ENCODE assay signal across 27 cellular contexts in genomic region chr2:220068877-220069276, GRCh38.
"Had no signal": no experiment of that assay in that cellular context is flagged by ENCODE, and none has a peak within 500 bp of the region (broad histone marks: within the 10 kb centered on the region; RNA-seq: fewer than 3 reads in every experiment).

No MANE protein-coding gene starts in this region.

- H3K27ac ChIP-seq: body of pancreas, breast epithelium, Peyer's patch, SJSA1 had no signal

- H3K9ac ChIP-seq: SK-N-SH had no signal

- H3K27me3 ChIP-seq: body of pancreas, breast epithelium, Peyer's patch, SJSA1 had no signal

- H3K27ac Mint-ChIP-seq: activated CD4-positive, alpha-beta T cell treated with anti-CD3 and anti-CD28 coated beads for 36 hours; activated CD4-positive, alpha-beta T cell treated with anti-CD3 and anti-CD28 coated beads, Interleukin-2, amount 10 ng/mL, durations not matched to agents 7 days and 5 days; activated CD8-positive, alpha-beta T cell treated with anti-CD3 and anti-CD28 coated beads, Interleukin-2, amount 10 ng/mL, durations not matched to agents 7 days and 5 days; activated naive CD4-positive, alpha-beta T cell treated with anti-CD3 and anti-CD28 coated beads, Interleukin-2, amount 50 U/mL, for 24 hours; activated naive CD8-positive, alpha-beta T cell treated with anti-CD3 and anti-CD28 coated beads, Interleukin-2, amount 10 ng/mL, durations not matched to agents 7 days and 5 days; activated T-cell treated with anti-CD3 and anti-CD28 coated beads, Interleukin-2, amount 50 U/mL, for 24 hours; activated T-helper 2 cell treated with anti-CD3 and anti-CD28 coated beads, Interferon-gamma antibody, Interleukin-2, Interleukin-4, amounts not matched to agents 10 μg/mL and 5 μg/mL and 100 μg/mL, durations not matched to agents 14 hours and 24 hours and 36 hours; T-helper 1 cell treated with Interleukin-12 subunit alpha and Interleukin-12 subunit beta and Interleukin-4 antibody, amounts not matched to agents 30 μg/mL and 1 μg/mL, for 36 hours; T-helper 2 cell treated with Interferon-gamma antibody and Interleukin-4, amounts not matched to agents 5 μg/mL and 100 μg/mL, for 36 hours had no signal

- DNase-seq: activated CD4-positive, alpha-beta T cell treated with anti-CD3 and anti-CD28 coated beads for 36 hours; activated CD4-positive, alpha-beta T cell treated with anti-CD3 and anti-CD28 coated beads, Interleukin-2, amount 10 ng/mL, durations not matched to agents 7 days and 5 days; activated CD4-positive, alpha-beta T cell treated with anti-CD3 and anti-CD28 coated beads, Interleukin-2, amount 50 U/mL, for 48 hours; activated CD8-positive, alpha-beta T cell treated with anti-CD3 and anti-CD28 coated beads, Interleukin-2, amount 10 ng/mL, durations not matched to agents 7 days and 5 days; activated gamma-delta T cell; activated naive CD4-positive, alpha-beta T cell treated with Interleukin-2 at 50 U/mL for 16 hours; activated naive CD8-positive, alpha-beta T cell treated with anti-CD3 and anti-CD28 coated beads, Interleukin-2, amount 10 ng/mL, durations not matched to agents 7 days and 5 days; activated T-cell treated with anti-CD3 and anti-CD28 coated beads, Interleukin-2, amount 50 U/mL, for 24 hours; body of pancreas; NCI-H1092 treated with DMSO at 0.1 percent for 48 hours; NCI-H1417; NCI-H187 treated with DMSO at 0.1 percent for 48 hours; NCI-H345; NCI-H524 treated with DMSO at 0.1 percent for 48 hours; PC-3; Peyer's patch; RPMI8226; SHP77 treated with DMSO at 0.1 percent for 48 hours; SK-N-SH had no signal

- H3K4me3 Mint-ChIP-seq: activated CD4-positive, alpha-beta T cell treated with anti-CD3 and anti-CD28 coated beads for 36 hours; activated CD4-positive, alpha-beta T cell treated with anti-CD3 and anti-CD28 coated beads, Interleukin-2, amount 10 ng/mL, durations not matched to agents 7 days and 5 days; activated CD8-positive, alpha-beta T cell treated with anti-CD3 and anti-CD28 coated beads, Interleukin-2, amount 10 ng/mL, durations not matched to agents 7 days and 5 days; activated naive CD4-positive, alpha-beta T cell treated with anti-CD3 and anti-CD28 coated beads, Interleukin-2, amount 50 U/mL, for 24 hours; activated naive CD8-positive, alpha-beta T cell treated with anti-CD3 and anti-CD28 coated beads, Interleukin-2, amount 10 ng/mL, durations not matched to agents 7 days and 5 days; activated T-cell treated with anti-CD3 and anti-CD28 coated beads, Interleukin-2, amount 50 U/mL, for 24 hours; T-helper 1 cell treated with Interleukin-12 subunit alpha and Interleukin-12 subunit beta and Interleukin-4 antibody, amounts not matched to agents 30 μg/mL and 1 μg/mL, for 36 hours; T-helper 2 cell treated with Interferon-gamma antibody and Interleukin-4, amounts not matched to agents 5 μg/mL and 100 μg/mL, for 36 hours had no signal

- H3K4me1 ChIP-seq: breast epithelium, Peyer's patch, SJSA1 had no signal

- FAIRE-seq: astrocyte, TTC549 had no signal

- H3K9me3 ChIP-seq: body of pancreas, breast epithelium, Peyer's patch, SJSA1, SK-N-SH had no signal

- H3K27me3 Mint-ChIP-seq: activated CD4-positive, alpha-beta T cell treated with anti-CD3 and anti-CD28 coated beads for 36 hours; activated CD4-positive, alpha-beta T cell treated with anti-CD3 and anti-CD28 coated beads, Interleukin-2, amount 10 ng/mL, durations not matched to agents 7 days and 5 days; activated naive CD8-positive, alpha-beta T cell treated with anti-CD3 and anti-CD28 coated beads, Interleukin-2, amount 10 ng/mL, durations not matched to agents 7 days and 5 days; activated T-cell treated with anti-CD3 and anti-CD28 coated beads, Interleukin-2, amount 50 U/mL, for 24 hours had no signal

- H3K9me3 Mint-ChIP-seq: activated CD4-positive, alpha-beta T cell treated with anti-CD3 and anti-CD28 coated beads, Interleukin-2, amount 10 ng/mL, durations not matched to agents 7 days and 5 days; activated naive CD8-positive, alpha-beta T cell treated with anti-CD3 and anti-CD28 coated beads, Interleukin-2, amount 10 ng/mL, durations not matched to agents 7 days and 5 days; activated T-cell treated with anti-CD3 and anti-CD28 coated beads, Interleukin-2, amount 50 U/mL, for 24 hours; activated T-helper 2 cell treated with anti-CD3 and anti-CD28 coated beads, Interferon-gamma antibody, Interleukin-2, Interleukin-4, amounts not matched to agents 10 μg/mL and 5 μg/mL and 100 μg/mL, durations not matched to agents 14 hours and 24 hours and 36 hours; T-helper 1 cell treated with Interleukin-12 subunit alpha and Interleukin-12 subunit beta and Interleukin-4 antibody, amounts not matched to agents 30 μg/mL and 1 μg/mL, for 36 hours; T-helper 2 cell treated with Interferon-gamma antibody and Interleukin-4, amounts not matched to agents 5 μg/mL and 100 μg/mL, for 36 hours had no signal

- H3K36me3 Mint-ChIP-seq: activated naive CD4-positive, alpha-beta T cell treated with anti-CD3 and anti-CD28 coated beads, Interleukin-2, amount 50 U/mL, for 24 hours; activated naive CD8-positive, alpha-beta T cell treated with anti-CD3 and anti-CD28 coated beads, Interleukin-2, amount 10 ng/mL, durations not matched to agents 7 days and 5 days had no signal

- H3K4me3 ChIP-seq: body of pancreas, breast epithelium, Peyer's patch, SJSA1 had no signal

- H3K36me3 ChIP-seq: breast epithelium, Peyer's patch, SJSA1 had no signal

- ATAC-seq: activated CD4-positive, alpha-beta T cell treated with anti-CD3 and anti-CD28 coated beads for 36 hours; activated CD8-positive, alpha-beta T cell treated with anti-CD3 and anti-CD28 coated beads, Interleukin-2, amount 10 ng/mL, durations not matched to agents 7 days and 5 days; body of pancreas; PC-3 had no signal

- H3K4me2 ChIP-seq: SK-N-SH had no signal

- H3K4me1 Mint-ChIP-seq: activated CD4-positive, alpha-beta T cell treated with anti-CD3 and anti-CD28 coated beads for 36 hours; activated CD4-positive, alpha-beta T cell treated with anti-CD3 and anti-CD28 coated beads, Interleukin-2, amount 10 ng/mL, durations not matched to agents 7 days and 5 days; activated naive CD4-positive, alpha-beta T cell treated with anti-CD3 and anti-CD28 coated beads, Interleukin-2, amount 50 U/mL, for 24 hours; activated naive CD8-positive, alpha-beta T cell treated with anti-CD3 and anti-CD28 coated beads, Interleukin-2, amount 10 ng/mL, durations not matched to agents 7 days and 5 days had no signal
